Comparison of ENCODE assay signal across 14 cellular contexts in the genomic region with DNA sequence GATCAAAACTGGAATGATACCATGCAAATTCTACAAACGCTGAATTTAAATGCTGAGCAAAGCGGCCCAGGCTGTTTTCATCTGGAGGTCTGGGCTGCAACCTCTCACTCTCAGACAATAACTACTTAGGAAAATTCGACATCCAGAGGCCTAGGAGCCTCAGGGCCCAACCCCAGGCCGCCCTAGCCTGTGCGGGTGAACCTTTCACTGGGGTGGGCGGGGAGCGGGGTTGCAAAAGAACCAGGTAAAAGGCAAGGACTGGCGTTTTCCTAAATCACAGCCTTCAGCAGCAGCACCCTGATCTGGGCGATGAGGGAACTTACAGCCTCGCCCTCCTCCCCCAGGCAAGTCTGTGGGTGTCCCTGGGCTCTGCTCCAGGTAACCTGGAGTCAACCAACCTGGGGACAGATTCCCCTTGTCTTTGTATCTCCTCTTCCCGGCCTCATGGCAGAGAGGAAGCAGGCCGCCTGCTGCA. TPM values are rescaled to one million over a fixed set of nuclear protein-coding genes. Genes with fewer than 3 reads are reported as not detected.
DNase-seq lines count a peak whose midpoint lies in the region; ATAC-seq and TF ChIP-seq lines count a peak whose summit lies in the region.
"Had no signal": no experiment of that assay in that cellular context is flagged by ENCODE, and none has a peak within 500 bp of the region (broad histone marks: within the 10 kb centered on the region; RNA-seq: fewer than 3 reads in every experiment).

No MANE protein-coding gene starts in this region.

- DNase-seq in PC-3 (no peak), epithelial cell of prostate (ENCODE audit: low read depth, low spot score) (no peak), mucosa of descending colon (peak in 2 of 3 donors; percentile 39 to 61), type B pancreatic cell (ENCODE audit: extremely low spot score, unreplicated experiment) (no peak), NCI-H748 treated with DMSO at 0.1 percent for 48 hours (lab: John Stamatoyannopoulos, UW) (no peak)
- DNase-seq: activated CD4-positive, alpha-beta T cell treated with anti-CD3 and anti-CD28 coated beads for 4 hours; CD8-positive, alpha-beta memory T cell had no signal

- H3K9ac ChIP-seq in PC-3 (ENCODE audit: low read length) = peak overlapping the region; percentile 55

- no peaks in the 10 kb centered on the region for H3K79me2 ChIP-seq in PC-3 (ENCODE audit: low read length)

- H3K4me3 ChIP-seq in PC-3 (ENCODE audit: low read length) (no peak overlapping the region), mucosa of descending colon (no peak overlapping the region)
- H3K4me3 ChIP-seq: right atrium auricular region had no signal

- TF ChIP-seq CTCF in PC-3 (conservative IDR thresholded peaks at IDR 0.05; ENCODE audit: low read depth, low read length) (no peak), mucosa of descending colon (IDR thresholded peaks at IDR 0.05) (no peak), type B pancreatic cell (conservative IDR thresholded peaks at IDR 0.05) (no peak)

- H3K36me3 ChIP-seq in PC-3 (ENCODE audit: low read depth, low read length) (no peaks in the 10 kb centered on the region), mucosa of descending colon (ENCODE audit: low read depth) (no peaks in the 10 kb centered on the region)
- H3K36me3 ChIP-seq: right atrium auricular region had no signal

- no peaks in the 10 kb centered on the region for H4K20me1 ChIP-seq in PC-3 (ENCODE audit: low read length)

- no peaks in the 10 kb centered on the region for H3K9me2 ChIP-seq in PC-3 (replicated peaks; ENCODE audit: low read length)

- peak overlapping the region; percentile 65 for H3K4me2 ChIP-seq in PC-3 (ENCODE audit: low read length)

- no peaks in the 10 kb centered on the region for H3K27me3 ChIP-seq in PC-3 (ENCODE audit: low read length)
- H3K27me3 ChIP-seq: right atrium auricular region had no signal

- intact Hi-C loops in PC-3 (cut with micrococcal nuclease) (loop anchor here (5.0 kb wide), 1 partner anchor 81 kb away; no protein-coding TSS in a partner anchor), mucosa of descending colon (cut with DNase I, micrococcal nuclease) (no loop called here)

- peak; percentile 12 for ATAC-seq in PC-3
- ATAC-seq in mucosa of descending colon = peak; percentile 37
- no peak for ATAC-seq in GM18909 (IDR thresholded peaks at IDR 0.05; ENCODE audit: poor library complexity, unreplicated experiment)
- no peak for ATAC-seq in HG02759 (IDR thresholded peaks at IDR 0.05; ENCODE audit: unreplicated experiment)
- ATAC-seq in GM21367 (IDR thresholded peaks at IDR 0.05; ENCODE audit: unreplicated experiment) = no peak
- ATAC-seq: activated T-helper 17 cell treated with anti-CD3 and anti-CD28 coated beads, Interleukin-2, amount 50 U/mL, for 72 hours had no signal

- peak overlapping the region; percentile 96 for H3K27ac Mint-ChIP-seq in type B pancreatic cell
- H3K27ac Mint-ChIP-seq: activated T-helper 17 cell treated with anti-CD3 and anti-CD28 coated beads, Interleukin-2, amount 50 U/mL, for 72 hours; CD8-positive, alpha-beta memory T cell had no signal

- H3F3A ChIP-seq in PC-3 (ENCODE audit: low read length, unreplicated experiment) = peaks cover under 1% of the 10 kb centered on the region

- H3K36me3 Mint-ChIP-seq in type B pancreatic cell = peaks cover 7% of the 10 kb centered on the region
- H3K36me3 Mint-ChIP-seq: CD8-positive, alpha-beta memory T cell had no signal

- CTCF ChIA-PET in PC-3 (lab: Charles Lee) = no interaction called here

- POLR2A ChIA-PET in PC-3 (lab: Charles Lee; ENCODE audit: unreplicated experiment) = no interaction called here

- H3K9me3 ChIP-seq in PC-3 (ENCODE audit: low read length) = no peaks in the 10 kb centered on the region
- H3K9me3 ChIP-seq in mucosa of descending colon = peaks cover 2% of the 10 kb centered on the region

- BruUV-seq in PC-3 (replicated peaks; lab: Mats Ljungman, UMichigan) = TSS peak; percentile 59

- peaks cover 57% of the 10 kb centered on the region for H3K4me1 Mint-ChIP-seq in type B pancreatic cell (ENCODE audit: unreplicated experiment)
- H3K4me1 Mint-ChIP-seq: CD8-positive, alpha-beta memory T cell had no signal

- peaks cover 25% of the 10 kb centered on the region for H3K4me1 ChIP-seq in PC-3 (ENCODE audit: insufficient read depth, low read length)
- peaks cover 37% of the 10 kb centered on the region for H3K4me1 ChIP-seq in mucosa of descending colon (ENCODE audit: low read depth)
- H3K4me1 ChIP-seq: right atrium auricular region had no signal

- H3K27me3 Mint-ChIP-seq in type B pancreatic cell = no peaks in the 10 kb centered on the region
- H3K27me3 Mint-ChIP-seq: activated T-helper 17 cell treated with anti-CD3 and anti-CD28 coated beads, Interleukin-2, amount 50 U/mL, for 72 hours had no signal

- H3K4me3 Mint-ChIP-seq in type B pancreatic cell = peak overlapping the region; percentile 77
- H3K4me3 Mint-ChIP-seq: activated T-helper 17 cell treated with anti-CD3 and anti-CD28 coated beads, Interleukin-2, amount 50 U/mL, for 72 hours; CD8-positive, alpha-beta memory T cell had no signal

- H3K27ac ChIP-seq in PC-3 (ENCODE audit: low read length) (peak overlapping the region; percentile 89), epithelial cell of prostate (peak overlapping the region; percentile 79)
- H3K27ac ChIP-seq: right atrium auricular region had no signal

- H3K9me3 Mint-ChIP-seq in type B pancreatic cell = peaks cover 4% of the 10 kb centered on the region
- H3K9me3 Mint-ChIP-seq: activated T-helper 17 cell treated with anti-CD3 and anti-CD28 coated beads, Interleukin-2, amount 50 U/mL, for 72 hours; CD8-positive, alpha-beta memory T cell had no signal

- 0 out of 2 replicates have a peak overlapping the region, but pooled peaks have one; percentile 49 for H2AFZ ChIP-seq in PC-3 (ENCODE audit: low read length)

RNA-seq across cellular contexts. Expression of a gene that starts 33.4 kb away (rescaled TPM):
- not detected in 2 replicates for total RNA-seq in PC-3 (2014; rRNA removed)
- not detected for total RNA-seq in mucosa of descending colon
- total RNA-seq in type B pancreatic cell (ENCODE audit: low replicate concordance) = not detected in 2 replicates
- total RNA-seq: activated T-helper 17 cell treated with anti-CD3 and anti-CD28 coated beads, Interleukin-2, amount 50 U/mL, for 72 hours; CD8-positive, alpha-beta memory T cell; mucosa of gallbladder; right atrium auricular region; subcutaneous adipose tissue had no signal

RNA-seq across cellular contexts. Expression of a gene that starts 53.7 kb away (rescaled TPM):
- total RNA-seq in PC-3 (2014; rRNA removed) (86.9 and 88.2 TPM in 2 replicates), mucosa of descending colon (100 to 1,000 TPM; 213 to 399 (median 359) TPM), type B pancreatic cell (ENCODE audit: low replicate concordance) (88.9 and 105 TPM in 2 replicates)

RNA-seq across cellular contexts. Expression of a gene that starts 58.7 kb away (rescaled TPM):
- total RNA-seq in PC-3 (2014; rRNA removed) (not detected in 2 replicates), mucosa of descending colon (under 1 TPM in 2 of 3 donors, not detected in 1; 0.09 to 0.17 TPM), type B pancreatic cell (ENCODE audit: low replicate concordance) (not detected in 2 replicates)
- total RNA-seq: activated T-helper 17 cell treated with anti-CD3 and anti-CD28 coated beads, Interleukin-2, amount 50 U/mL, for 72 hours; CD8-positive, alpha-beta memory T cell; mucosa of gallbladder; right atrium auricular region; subcutaneous adipose tissue had no signal

Comparison
In these comparisons a context has a peak if more than half of its experiments do, and no peak if none do; other contexts are left out.
1. ATAC-seq: peak in PC-3 (single experiment) and mucosa of descending colon (single experiment); none in GM18909 (single experiment), HG02759 (single experiment) and GM21367 (single experiment).
2. DNase-seq: peak in mucosa of descending colon (2 of 3); none in PC-3 (single experiment), epithelial cell of prostate (single experiment), type B pancreatic cell (single experiment) and NCI-H748 treated with DMSO at 0.1 percent for 48 hours (single experiment).